ENCODE assay signal across 1 cellular context in genomic region chr4:152935661-152936445, GRCh38.
TF ChIP-seq lines count a peak whose summit lies in the region.

Gene FHDC1 (plus strand): TSS chr4:152936323. CDS start chr4:152943058, 6,735 bp downstream.

TF ChIP-seq in neural cell, 6 proteins besides CTCF, POLR2A, EP300 and RAD21:
- TF ChIP-seq TAF1 (IDR thresholded peaks at IDR 0.05; ENCODE audit: low read depth) (peak; percentile 71), POLR2AphosphoS5 (IDR thresholded peaks at IDR 0.05) (peak; percentile 64), EZH2 (IDR thresholded peaks at IDR 0.05; ENCODE audit: borderline replicate concordance, insufficient read depth, low read length, poor library complexity, severe bottlenecking) (no peak), SMC3 (conservative IDR thresholded peaks at IDR 0.05; ENCODE audit: poor library complexity) (no peak), MXI1 (conservative IDR thresholded peaks at IDR 0.05; ENCODE audit: poor library complexity, severe bottlenecking) (peak; percentile 79)
- TF ChIP-seq, protein P1, sequence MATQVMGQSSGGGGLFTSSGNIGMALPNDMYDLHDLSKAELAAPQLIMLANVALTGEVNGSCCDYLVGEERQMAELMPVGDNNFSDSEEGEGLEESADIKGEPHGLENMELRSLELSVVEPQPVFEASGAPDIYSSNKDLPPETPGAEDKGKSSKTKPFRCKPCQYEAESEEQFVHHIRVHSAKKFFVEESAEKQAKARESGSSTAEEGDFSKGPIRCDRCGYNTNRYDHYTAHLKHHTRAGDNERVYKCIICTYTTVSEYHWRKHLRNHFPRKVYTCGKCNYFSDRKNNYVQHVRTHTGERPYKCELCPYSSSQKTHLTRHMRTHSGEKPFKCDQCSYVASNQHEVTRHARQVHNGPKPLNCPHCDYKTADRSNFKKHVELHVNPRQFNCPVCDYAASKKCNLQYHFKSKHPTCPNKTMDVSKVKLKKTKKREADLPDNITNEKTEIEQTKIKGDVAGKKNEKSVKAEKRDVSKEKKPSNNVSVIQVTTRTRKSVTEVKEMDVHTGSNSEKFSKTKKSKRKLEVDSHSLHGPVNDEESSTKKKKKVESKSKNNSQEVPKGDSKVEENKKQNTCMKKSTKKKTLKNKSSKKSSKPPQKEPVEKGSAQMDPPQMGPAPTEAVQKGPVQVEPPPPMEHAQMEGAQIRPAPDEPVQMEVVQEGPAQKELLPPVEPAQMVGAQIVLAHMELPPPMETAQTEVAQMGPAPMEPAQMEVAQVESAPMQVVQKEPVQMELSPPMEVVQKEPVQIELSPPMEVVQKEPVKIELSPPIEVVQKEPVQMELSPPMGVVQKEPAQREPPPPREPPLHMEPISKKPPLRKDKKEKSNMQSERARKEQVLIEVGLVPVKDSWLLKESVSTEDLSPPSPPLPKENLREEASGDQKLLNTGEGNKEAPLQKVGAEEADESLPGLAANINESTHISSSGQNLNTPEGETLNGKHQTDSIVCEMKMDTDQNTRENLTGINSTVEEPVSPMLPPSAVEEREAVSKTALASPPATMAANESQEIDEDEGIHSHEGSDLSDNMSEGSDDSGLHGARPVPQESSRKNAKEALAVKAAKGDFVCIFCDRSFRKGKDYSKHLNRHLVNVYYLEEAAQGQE (IDR thresholded peaks at IDR 0.05; ENCODE audit: borderline replicate concordance), result peak; percentile 66
